Comparison of ENCODE assay signal across 1 cellular context in genomic region chr1:20590313-20590777, GRCh38.
TF ChIP-seq lines count a peak whose summit lies in the region.

No MANE protein-coding gene starts in this region.

TF ChIP-seq in K562, 482 proteins besides CTCF, POLR2A, EP300 and RAD21 (continued from another document):
- no peak for TF ChIP-seq SAFB2 (IDR thresholded peaks at IDR 0.05; ENCODE audit: borderline replicate concordance, low read depth, low read length, severe bottlenecking)
- no peak for TF ChIP-seq ATF1 (CRISPR knock-in tag; IDR thresholded peaks at IDR 0.05)
- TF ChIP-seq ATF1 (tag; IDR thresholded peaks at IDR 0.05): peak; percentile 37; the same call in 1 of the 2 replicates
